Comparison of ENCODE assay signal across 31 cellular contexts in genomic region chr9:123517512-123517911, GRCh38.
"Had no signal": no experiment of that assay in that cellular context is flagged by ENCODE, and none has a peak within 500 bp of the region (broad histone marks: within the 10 kb centered on the region; RNA-seq: fewer than 3 reads in every experiment).

No MANE protein-coding gene starts in this region.

- H3K4me3 ChIP-seq: left lung, lower lobe of right lung, neural progenitor cell, psoas muscle, skin epidermis, stomach, testis, thyroid gland, transverse colon, upper lobe of left lung, vagina had no signal

- H3K27ac ChIP-seq: left lung, lower lobe of right lung, neural progenitor cell, neutrophil, parathyroid adenoma, psoas muscle, skin epidermis, stomach, testis, transverse colon, upper lobe of left lung, vagina had no signal

- H3K9me3 ChIP-seq: left lung, lower lobe of right lung, neutrophil, psoas muscle, stomach, testis, thyroid gland, transverse colon, upper lobe of left lung, vagina had no signal

- H3K79me2 ChIP-seq: parathyroid adenoma had no signal

- FAIRE-seq: islet of Langerhans, kidney had no signal

- H2AFZ ChIP-seq: neural progenitor cell, parathyroid adenoma had no signal

- H3K27me3 ChIP-seq: left lung, neural progenitor cell, neutrophil, stomach, testis, thyroid gland, transverse colon, upper lobe of left lung, vagina had no signal

- H3K4me2 ChIP-seq: neural progenitor cell had no signal

- ATAC-seq: left colon; left lung; lower lobe of right lung; natural killer cell; psoas muscle; sciatic nerve; stimulated activated naive B cell treated with anti-CD40 and anti-IgM and Interleukin-4, amounts not matched to agents 10 μg/mL and 1 μg/mL and 100 μg/mL, for 72 hours; stimulated activated naive CD8-positive, alpha-beta T cell treated with anti-CD3 and anti-CD28 coated beads, Interleukin-15, Interleukin-2, amounts not matched to agents 100 U/mL and 50 U/mL, for 24 hours had no signal

- DNase-seq: hypothalamus; immature natural killer cell; kidney; left colon; left lung; lower lobe of right lung; mammary epithelial cell; mesenchymal stem cell; naive B cell; natural killer cell; nephron progenitor cell; occipital lobe; psoas muscle; stimulated activated CD4-positive, alpha-beta T cell treated with anti-CD3 and anti-CD28 coated beads, Interleukin-12 subunit alpha, Interleukin-12 subunit beta, amount 100 ng/mL, for 4 hours; stimulated activated CD4-positive, alpha-beta T cell treated with anti-CD3 and anti-CD28 coated beads, Interleukin-15, amount 100 ng/mL, for 24 hours; stimulated activated CD4-positive, alpha-beta T cell treated with anti-CD3 and anti-CD28 coated beads, Interleukin-2, amount 100 ng/mL, for 24 hours; stimulated activated CD4-positive, alpha-beta T cell treated with anti-CD3 and anti-CD28 coated beads, Interleukin-4, amount 100 ng/mL, for 1 hour; stimulated activated naive B cell treated with anti-CD40 and anti-IgM and Interleukin-4, amounts not matched to agents 10 μg/mL and 1 μg/mL and 100 μg/mL, for 72 hours; stimulated activated naive CD8-positive, alpha-beta T cell treated with anti-CD3 and anti-CD28 coated beads, Interleukin-15, Interleukin-2, amounts not matched to agents 100 U/mL and 50 U/mL, for 24 hours; stomach; testis; thyroid gland; transverse colon; upper lobe of left lung had no signal

- H3K9ac ChIP-seq: neural progenitor cell, parathyroid adenoma had no signal

- H3K36me3 ChIP-seq: left lung, lower lobe of right lung, neural progenitor cell, thyroid gland, transverse colon, upper lobe of left lung, vagina had no signal

- H3K4me1 ChIP-seq: left lung, lower lobe of right lung, neural progenitor cell, parathyroid adenoma, psoas muscle, stomach, testis, transverse colon, upper lobe of left lung, vagina had no signal
